Comparison of ENCODE assay signal across 8 cellular contexts in the genomic region with DNA sequence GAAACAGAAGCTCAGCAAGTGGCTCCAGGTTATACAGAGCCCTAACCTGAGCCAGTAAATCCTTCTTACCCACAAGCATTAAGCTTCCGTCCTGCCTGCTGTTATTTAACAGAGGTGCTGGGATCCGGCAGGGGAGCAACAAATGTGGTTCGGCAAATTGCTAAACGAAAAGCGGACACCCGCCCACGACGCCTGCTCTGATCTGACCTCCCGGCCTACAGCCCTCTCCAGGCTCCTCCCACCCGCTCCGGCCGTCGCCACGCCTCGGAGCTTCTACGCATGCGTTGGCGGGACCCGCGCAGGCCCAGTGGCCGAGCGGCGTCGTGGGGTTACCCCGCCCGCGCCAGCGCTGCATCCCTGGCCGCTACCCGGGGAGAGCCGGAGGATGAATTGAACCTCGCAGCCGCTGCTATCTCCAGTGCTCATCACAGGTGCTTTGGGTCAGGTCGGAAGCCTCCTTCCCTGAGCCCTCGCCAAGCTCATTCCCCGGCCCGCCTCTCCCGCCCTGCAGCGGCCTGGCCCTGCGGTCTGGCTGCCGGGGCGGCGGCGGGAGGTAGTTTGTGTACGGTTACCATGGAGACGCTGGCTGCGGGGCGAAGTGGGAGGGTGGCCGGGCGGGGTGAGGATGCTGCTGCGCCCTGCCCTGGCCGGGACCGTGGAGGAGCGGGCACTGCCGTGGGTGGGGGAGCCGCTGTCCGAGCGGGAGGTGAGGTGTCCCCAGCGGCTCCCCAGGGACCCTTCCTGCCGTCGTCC. TPM values are rescaled to one million over a fixed set of nuclear protein-coding genes. Genes with fewer than 3 reads are reported as not detected.
A peak's percentile ranks its signal among the peaks of the same experiment; 100 is the strongest.
DNase-seq lines count a peak whose midpoint lies in the region; ATAC-seq and TF ChIP-seq lines count a peak whose summit lies in the region.

Gene ARMC2, plus strand, starts transcription at position 307 of the 753 bp plus-strand sequence. CDS start 5,846 bp downstream, outside the sequence.

- peak within 1 kb of the TSS; percentile 89 for H3K4me2 ChIP-seq in OCI-LY3 (ENCODE audit: low read length)

- peak; percentile 96 for ATAC-seq in GM21526 (IDR thresholded peaks at IDR 0.05; ENCODE audit: low FRiP score, unreplicated experiment)

- H4K20me1 ChIP-seq in OCI-LY3 (ENCODE audit: insufficient read depth, low read length), result no peaks in the 10 kb centered on the region

- peak; percentile 73 for TF ChIP-seq POLR2A in erythroblast (IDR thresholded peaks at IDR 0.05; ENCODE audit: low read length)

- H3K4me1 ChIP-seq in OCI-LY3 (ENCODE audit: low read length), result peaks cover 7% of the 10 kb centered on the region; the same call in 1 of the 2 replicates

- peak within 1 kb of the TSS; percentile 89 for H2AFZ ChIP-seq in OCI-LY3 (ENCODE audit: low read depth, low read length)

- peak within 1 kb of the TSS; percentile 88 for H3K4me3 ChIP-seq in OCI-LY3 (ENCODE audit: low read length)

- no peaks in the 10 kb centered on the region for H3K36me3 ChIP-seq in OCI-LY3 (replicated peaks; ENCODE audit: low read depth, low read length)

- H3K9me3 ChIP-seq in OCI-LY3 (ENCODE audit: insufficient read depth, low read length), result no peaks in the 10 kb centered on the region

- peak within 1 kb of the TSS; percentile 60 for H3K9ac ChIP-seq in OCI-LY3 (ENCODE audit: low read length)

- H3K79me2 ChIP-seq in OCI-LY3 (ENCODE audit: low read length), result no peaks in the 10 kb centered on the region

- H3K27ac ChIP-seq in OCI-LY3 (ENCODE audit: low read length), result no peak within 1 kb of the TSS

- DNase-seq in D341Med (ENCODE audit: low spot score) (peak; percentile 97), HuH-7 (ENCODE audit: low spot score) (peak; percentile 96), activated T-cell treated with anti-CD3 and anti-CD28 coated beads for 48 hours (ENCODE audit: low read depth) (peak; percentile 89), erythroblast (lab: John Stamatoyannopoulos, UW) (peak; percentile 94 to 95), mucosa of gallbladder (ENCODE audit: low spot score) (peak; percentile 91)
- DNase-seq in stimulated activated CD8-positive, alpha-beta memory T cell treated with anti-CD3 and anti-CD28 coated beads, Interleukin-4, amount 100 ng/mL, for 24 hours (ENCODE audit: low read depth), result peak; percentile 82

- TF ChIP-seq CTCF in OCI-LY3 (IDR thresholded peaks at IDR 0.05; ENCODE audit: low read depth, low read length), result no peak

- H3K27me3 ChIP-seq in OCI-LY3 (ENCODE audit: low read depth, low read length), result peaks cover 24% of the 10 kb centered on the region

RNA-seq across cellular contexts. Expression of gene ARMC2, which starts in this region (rescaled TPM):
- total RNA-seq in mucosa of gallbladder, result 5.8 TPM
